In the genomic region with DNA sequence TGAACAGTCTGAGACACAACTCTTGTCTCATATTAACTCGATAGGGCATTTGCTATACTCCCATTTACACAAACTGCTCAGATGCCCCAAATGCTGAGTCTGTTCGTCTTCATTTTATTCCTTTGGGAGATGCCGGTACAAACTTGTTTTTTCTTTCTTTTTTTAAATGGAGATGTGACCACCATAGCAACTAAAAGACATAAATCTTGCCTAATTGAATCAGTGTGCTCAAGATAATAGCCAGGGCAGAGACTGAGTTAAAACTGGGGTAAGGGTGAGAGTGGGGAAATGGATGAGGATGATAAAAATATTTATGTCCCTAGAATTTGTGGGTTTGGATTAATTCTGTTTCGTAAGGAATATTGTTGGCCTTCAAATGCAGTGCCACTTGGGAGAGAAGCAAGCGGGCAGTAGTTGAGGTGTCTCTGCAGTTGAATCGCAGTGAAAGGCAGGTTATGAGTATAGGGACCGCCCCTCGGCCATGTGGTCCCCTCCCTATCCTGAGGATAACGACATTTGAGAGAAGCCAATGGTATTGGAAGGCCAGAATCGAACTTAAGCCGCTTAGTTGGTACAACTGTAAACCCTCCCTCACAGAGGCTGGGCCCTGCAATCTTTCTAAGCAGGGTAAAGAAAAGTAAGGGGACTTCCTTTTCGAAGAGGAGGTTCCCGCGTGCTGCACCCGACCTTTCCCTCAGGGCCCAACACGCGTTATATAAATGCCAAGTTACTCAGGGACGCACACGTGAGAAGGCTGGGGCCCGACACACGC, we compare ENCODE assay signal across 8 cellular contexts. TPM values are rescaled to one million over a fixed set of nuclear protein-coding genes. Genes with fewer than 3 reads are reported as not detected.
DNase-seq lines count a peak whose midpoint lies in the region; ATAC-seq lines count a peak whose summit lies in the region.

No MANE protein-coding gene starts in this region.

- peak overlapping the region; percentile 91 for H3K27ac ChIP-seq in CD4-positive, CD25-positive, alpha-beta regulatory T cell (ENCODE audit: insufficient read depth, low read length, poor library complexity, severe bottlenecking)

- H3K27me3 Mint-ChIP-seq in CD4-positive, CD25-positive, alpha-beta regulatory T cell = peaks cover 5% of the 10 kb centered on the region

- peaks cover 47% of the 10 kb centered on the region for H3K4me1 ChIP-seq in CD4-positive, CD25-positive, alpha-beta regulatory T cell (ENCODE audit: control insufficient read depth, insufficient read depth, low read length, poor library complexity, severe bottlenecking)

- peak in 2 of 3 donors; percentile 39 to 86 for DNase-seq in CD4-positive, CD25-positive, alpha-beta regulatory T cell
- DNase-seq in NCI-H774 (lab: John Stamatoyannopoulos, UW) (peak; percentile 59), activated T-cell treated with anti-CD3 and anti-CD28 coated beads for 48 hours (ENCODE audit: low read depth) (peak; percentile 63), germinal center (ENCODE audit: low spot score) (peak; percentile 71), pons (ENCODE audit: low spot score) (peak; percentile 47), mesenteric fat pad (ENCODE audit: low spot score) (no peak)

- peak overlapping the region; percentile 47 for H3K4me3 ChIP-seq in CD4-positive, CD25-positive, alpha-beta regulatory T cell (ENCODE audit: low read depth, low read length)

- H3K9me3 ChIP-seq in CD4-positive, CD25-positive, alpha-beta regulatory T cell (ENCODE audit: control insufficient read depth in 2 of 2, low read length in 2 of 2) = no peaks in the 10 kb centered on the region

- peak overlapping the region in 2 of 3 donors; percentile 79 to 80 for H3K27ac Mint-ChIP-seq in CD4-positive, CD25-positive, alpha-beta regulatory T cell

- peak; percentile 38 to 51 for ATAC-seq in CD4-positive, CD25-positive, alpha-beta regulatory T cell (ENCODE audit: low read depth in 2 of 2)
- ATAC-seq in GM19351 (IDR thresholded peaks at IDR 0.05; ENCODE audit: unreplicated experiment) (peak; percentile 27), HG03442 (IDR thresholded peaks at IDR 0.05; ENCODE audit: unreplicated experiment) (peak; percentile 29)

- no peaks in the 10 kb centered on the region for H3K36me3 ChIP-seq in CD4-positive, CD25-positive, alpha-beta regulatory T cell (ENCODE audit: control insufficient read depth, insufficient read depth, low read length)

- peak overlapping the region in 1 of 4 donors; percentile 95 for H3K4me3 Mint-ChIP-seq in CD4-positive, CD25-positive, alpha-beta regulatory T cell

- H3K4me1 Mint-ChIP-seq in CD4-positive, CD25-positive, alpha-beta regulatory T cell = peaks cover 7 to 13% (median 10%) of the 10 kb centered on the region in 4 donors

- H3K36me3 Mint-ChIP-seq in CD4-positive, CD25-positive, alpha-beta regulatory T cell = peaks cover 4% of the 10 kb centered on the region

- no peaks in the 10 kb centered on the region for H3K27me3 ChIP-seq in CD4-positive, CD25-positive, alpha-beta regulatory T cell (ENCODE audit: control insufficient read depth, insufficient read depth, low read length)

- H3K9me3 Mint-ChIP-seq in CD4-positive, CD25-positive, alpha-beta regulatory T cell = no peaks in the 10 kb centered on the region

RNA-seq across cellular contexts. Expression of gene LRRC8B, which starts 0.8 kb away (rescaled TPM):
- total RNA-seq in CD4-positive, CD25-positive, alpha-beta regulatory T cell = 20.4 TPM
- polyA plus RNA-seq in CD4-positive, CD25-positive, alpha-beta regulatory T cell = 10 to 100 TPM in 3 of 4 donors, 1 to 10 TPM in 1; 8.9 to 19.6 (median 17.7) TPM
- total RNA-seq in mesenteric fat pad = 9.6 TPM
